ENCODE assay signal across 26 cellular contexts in genomic region chr10:73856261-73856660, GRCh38. TPM values are rescaled to one million over a fixed set of nuclear protein-coding genes. Genes with fewer than 3 reads are reported as not detected.
DNase-seq lines count a peak whose midpoint lies in the region; ATAC-seq and TF ChIP-seq lines count a peak whose summit lies in the region.
"Had no signal": no experiment of that assay in that cellular context is flagged by ENCODE, and none has a peak within 500 bp of the region (broad histone marks: within the 10 kb centered on the region; RNA-seq: fewer than 3 reads in every experiment).

No MANE protein-coding gene starts in this region.

- H3K27ac Mint-ChIP-seq in T-helper 2 cell treated with Interferon-gamma antibody and Interleukin-4, amounts not matched to agents 5 μg/mL and 100 μg/mL, for 36 hours, result no peak overlapping the region
- H3K27ac Mint-ChIP-seq in T-cell, result peak overlapping the region; percentile 19 to 71
- H3K27ac Mint-ChIP-seq in stimulated activated effector memory CD8-positive, alpha-beta T cell treated with anti-CD3 and anti-CD28 coated beads, Interleukin-12 subunit alpha, Interleukin-12 subunit beta, amount 100 ng/mL, for 72 hours, result peak overlapping the region; percentile 20
- H3K27ac Mint-ChIP-seq: activated naive CD8-positive, alpha-beta T cell treated with anti-CD3 and anti-CD28 coated beads, Interleukin-2, amount 50 U/mL, for 24 hours; nephron had no signal

- H3K27me3 Mint-ChIP-seq in T-helper 2 cell treated with Interferon-gamma antibody and Interleukin-4, amounts not matched to agents 5 μg/mL and 100 μg/mL, for 36 hours (ENCODE audit: low read depth), result no peaks in the 10 kb centered on the region
- no peaks in the 10 kb centered on the region for H3K27me3 Mint-ChIP-seq in T-cell
- H3K27me3 Mint-ChIP-seq: activated naive CD8-positive, alpha-beta T cell treated with anti-CD3 and anti-CD28 coated beads, Interleukin-2, amount 50 U/mL, for 24 hours had no signal

- TF ChIP-seq POLR2A in esophagus muscularis mucosa (IDR thresholded peaks at IDR 0.05; ENCODE audit: low read depth) (no peak), right lobe of liver (IDR thresholded peaks at IDR 0.05) (no peak)

- H3K36me3 ChIP-seq in esophagus muscularis mucosa (peaks cover 11 to 64% (median 58%) of the 10 kb centered on the region in 4 donors), right lobe of liver (peaks cover 0 to 29% (median 0%) of the 10 kb centered on the region in 4 donors)
- H3K36me3 ChIP-seq: ovary had no signal

- ATAC-seq in T-cell (replicated peaks in 1 of 4) (no peak), right lobe of liver (no peak)
- ATAC-seq in stimulated activated effector memory CD8-positive, alpha-beta T cell treated with anti-CD3 and anti-CD28 coated beads, Interleukin-12 subunit alpha, Interleukin-12 subunit beta, amount 100 ng/mL, for 72 hours, result no peak
- ATAC-seq: activated naive CD8-positive, alpha-beta T cell treated with anti-CD3 and anti-CD28 coated beads, Interleukin-2, amount 50 U/mL, for 24 hours; mucosa of descending colon had no signal

- TF ChIP-seq CTCF in esophagus muscularis mucosa (IDR thresholded peaks at IDR 0.05) (no peak), right lobe of liver (IDR thresholded peaks at IDR 0.05) (no peak)

- no peaks in the 10 kb centered on the region for H3K9me3 Mint-ChIP-seq in T-helper 2 cell treated with Interferon-gamma antibody and Interleukin-4, amounts not matched to agents 5 μg/mL and 100 μg/mL, for 36 hours
- H3K9me3 Mint-ChIP-seq in T-cell, result no peaks in the 10 kb centered on the region
- H3K9me3 Mint-ChIP-seq in stimulated activated effector memory CD8-positive, alpha-beta T cell treated with anti-CD3 and anti-CD28 coated beads, Interleukin-12 subunit alpha, Interleukin-12 subunit beta, amount 100 ng/mL, for 72 hours, result no peaks in the 10 kb centered on the region
- H3K9me3 Mint-ChIP-seq: activated naive CD8-positive, alpha-beta T cell treated with anti-CD3 and anti-CD28 coated beads, Interleukin-2, amount 50 U/mL, for 24 hours; nephron had no signal

- H3K4me3 Mint-ChIP-seq in T-helper 2 cell treated with Interferon-gamma antibody and Interleukin-4, amounts not matched to agents 5 μg/mL and 100 μg/mL, for 36 hours, result peak overlapping the region; percentile 14
- H3K4me3 Mint-ChIP-seq in T-cell, result no peak overlapping the region
- no peak overlapping the region for H3K4me3 Mint-ChIP-seq in stimulated activated effector memory CD8-positive, alpha-beta T cell treated with anti-CD3 and anti-CD28 coated beads, Interleukin-12 subunit alpha, Interleukin-12 subunit beta, amount 100 ng/mL, for 72 hours
- H3K4me3 Mint-ChIP-seq: activated naive CD8-positive, alpha-beta T cell treated with anti-CD3 and anti-CD28 coated beads, Interleukin-2, amount 50 U/mL, for 24 hours; nephron had no signal

- TF ChIP-seq EP300 in esophagus muscularis mucosa (IDR thresholded peaks at IDR 0.05), result no peak

- DNase-seq in T-helper 2 cell treated with Interferon-gamma antibody and Interleukin-4, amounts not matched to agents 5 μg/mL and 100 μg/mL, for 36 hours (ENCODE audit: low spot score), result no peak
- no peak for DNase-seq in T-helper 2 cell
- no peak for DNase-seq in T-cell
- no peak for DNase-seq in esophagus muscularis mucosa (ENCODE audit: extremely low spot score)
- DNase-seq in stimulated activated effector memory CD8-positive, alpha-beta T cell treated with anti-CD3 and anti-CD28 coated beads, Interleukin-12 subunit alpha, Interleukin-12 subunit beta, amount 100 ng/mL, for 72 hours (ENCODE audit: low spot score in 2 of 2), result no peak
- DNase-seq in right lobe of liver, result no peak
- no peak for DNase-seq in NCI-H2227 treated with DMSO at 0.1 percent for 48 hours (lab: John Stamatoyannopoulos, UW)
- no peak for DNase-seq in medulla oblongata (ENCODE audit: extremely low spot score)
- DNase-seq: activated CD4-positive, alpha-beta T cell treated with anti-CD3 and anti-CD28 coated beads, Interleukin-2, amount 50 U/mL, for 48 hours; activated effector memory CD4-positive, alpha-beta T cell treated with Interleukin-2 at 50 U/mL for 16 hours; activated naive CD8-positive, alpha-beta T cell treated with anti-CD3 and anti-CD28 coated beads, Interleukin-2, amount 50 U/mL, for 24 hours; glutamatergic neuron; IMR-90; mucosa of descending colon; NCI-H1092 treated with DMSO at 0.1 percent for 48 hours; NCI-H187; NCI-H526; ovary; Peyer's patch; stimulated activated CD4-positive, alpha-beta T cell treated with anti-CD3 and anti-CD28 coated beads, Interleukin-2, amount 100 ng/mL, for 48 hours; SW 1271 had no signal

- H3K4me1 ChIP-seq in esophagus muscularis mucosa (peaks cover 6 to 100% (median 99%) of the 10 kb centered on the region in 4 donors), right lobe of liver (peaks cover 0 to 18% (median 0%) of the 10 kb centered on the region in 4 donors)

- H3K4me1 Mint-ChIP-seq in T-helper 2 cell treated with Interferon-gamma antibody and Interleukin-4, amounts not matched to agents 5 μg/mL and 100 μg/mL, for 36 hours (ENCODE audit: low read depth), result peaks cover 45% of the 10 kb centered on the region
- peaks cover 57 to 65% (median 64%) of the 10 kb centered on the region in 3 donors for H3K4me1 Mint-ChIP-seq in T-cell
- H3K4me1 Mint-ChIP-seq in stimulated activated effector memory CD8-positive, alpha-beta T cell treated with anti-CD3 and anti-CD28 coated beads, Interleukin-12 subunit alpha, Interleukin-12 subunit beta, amount 100 ng/mL, for 72 hours, result peaks cover 70% of the 10 kb centered on the region

- H3K9me3 ChIP-seq in esophagus muscularis mucosa, result no peaks in the 10 kb centered on the region
- no peaks in the 10 kb centered on the region for H3K9me3 ChIP-seq in right lobe of liver
- H3K9me3 ChIP-seq: mucosa of descending colon, ovary, Peyer's patch, right atrium auricular region, suprapubic skin had no signal

- H3K4me3 ChIP-seq in esophagus muscularis mucosa, result no peak overlapping the region
- no peak overlapping the region for H3K4me3 ChIP-seq in right lobe of liver
- H3K4me3 ChIP-seq: lung, mucosa of descending colon, ovary, Peyer's patch, right atrium auricular region, suprapubic skin had no signal

- CTCF ChIA-PET in T-cell (lab: Charles Lee), result interaction anchor here (0.6 to 1.3 kb wide), 3 partner anchors 23 to 84 kb away, joined by 3 to 6 read pairs (median 4); no protein-coding TSS in a partner anchor

- peaks cover 69% of the 10 kb centered on the region for H3K36me3 Mint-ChIP-seq in T-helper 2 cell treated with Interferon-gamma antibody and Interleukin-4, amounts not matched to agents 5 μg/mL and 100 μg/mL, for 36 hours (ENCODE audit: low read depth)
- peaks cover 39% of the 10 kb centered on the region for H3K36me3 Mint-ChIP-seq in T-cell
- peaks cover 43% of the 10 kb centered on the region for H3K36me3 Mint-ChIP-seq in stimulated activated effector memory CD8-positive, alpha-beta T cell treated with anti-CD3 and anti-CD28 coated beads, Interleukin-12 subunit alpha, Interleukin-12 subunit beta, amount 100 ng/mL, for 72 hours

- intact Hi-C loops in esophagus muscularis mucosa (cut with DNase I) (no loop called here), right lobe of liver (cut with DNase I) (no loop called here)

- POLR2A ChIA-PET in T-cell (lab: Charles Lee), result no interaction called here

- H3K27me3 ChIP-seq in esophagus muscularis mucosa (no peaks in the 10 kb centered on the region), right lobe of liver (no peaks in the 10 kb centered on the region)
- H3K27me3 ChIP-seq: ovary, Peyer's patch, right atrium auricular region, suprapubic skin had no signal

- H3K27ac ChIP-seq in esophagus muscularis mucosa (replicated peaks in 1 of 4), result peak overlapping the region; percentile 86 to 93 (median 92)
- H3K27ac ChIP-seq in right lobe of liver, result no peak overlapping the region
- H3K27ac ChIP-seq: 22Rv1, ovary, right atrium auricular region, suprapubic skin had no signal

- 72% methylated on average over 7 of the region's 8 CpGs for WGBS in esophagus muscularis mucosa
- WGBS in right lobe of liver (ENCODE audit: insufficient coverage, low coverage, low lambda C conversion rate, missing lambda C conversion rate), result 98% methylated on average over 4 of the region's 8 CpGs

RNA-seq across cellular contexts. Expression of gene CAMK2G, which starts 18.1 kb away (rescaled TPM):
- total RNA-seq in T-cell, result 10 to 100 TPM; 50.6 to 59.9 (median 55.5) TPM
- 100 to 1,000 TPM in 3 of 4 donors, 10 to 100 TPM in 1; 96.4 to 201 (median 159) TPM for total RNA-seq in esophagus muscularis mucosa
- 10 to 100 TPM in 2 of 6 experiments, 1 to 10 TPM in 4; 8.3 to 10.7 (median 9.4) TPM for total RNA-seq in right lobe of liver

RNA-seq across cellular contexts. Expression of gene NDST2, which starts 44.9 kb away (rescaled TPM):
- total RNA-seq in T-cell (100 to 1,000 TPM in 4 of 5 donors, 10 to 100 TPM in 1; 96.1 to 119 (median 110) TPM), esophagus muscularis mucosa (10 to 100 TPM; 26.8 to 38.3 (median 31.1) TPM), right lobe of liver (10 to 100 TPM in 5 of 6 experiments, 1 to 10 TPM in 1; 9.5 to 14.8 (median 12.2) TPM)

RNA-seq across cellular contexts. Expression of gene PLAU, which starts 54.7 kb away (rescaled TPM):
- 1 to 10 TPM in 2 of 5 donors, under 1 TPM in 1, not detected in 2; 0.63 to 1.1 (median 1.1) TPM for total RNA-seq in T-cell
- 10 to 100 TPM in 1 of 4 donors, 1 to 10 TPM in 3; 4.2 to 38.3 (median 6.9) TPM for total RNA-seq in esophagus muscularis mucosa
- total RNA-seq in right lobe of liver, result 1 to 10 TPM in 2 of 6 experiments, under 1 TPM in 4; 0.24 to 4.3 (median 0.87) TPM

Comparison
In these comparisons a context has a peak if more than half of its experiments do, and no peak if none do; other contexts are left out.
1. H3K27ac ChIP-seq: peak in esophagus muscularis mucosa (4 of 4); none in right lobe of liver (0 of 3).
2. RNA of gene CAMK2G, which starts 18.1 kb away (total RNA-seq): 96.4 to 201 TPM in esophagus muscularis mucosa and 50.6 to 59.9 TPM in T-cell; 8.3 to 10.7 TPM in right lobe of liver; every median in the first group is over 4 times any median in the second.